Comparison of ENCODE assay signal across 14 cellular contexts in genomic region chr16:66728804-66729203, GRCh38. TPM values are rescaled to one million over a fixed set of nuclear protein-coding genes. Genes with fewer than 3 reads are reported as not detected.
DNase-seq lines count a peak whose midpoint lies in the region; TF ChIP-seq lines count a peak whose summit lies in the region.
"Had no signal": no experiment of that assay in that cellular context is flagged by ENCODE, and none has a peak within 500 bp of the region (broad histone marks: within the 10 kb centered on the region; RNA-seq: fewer than 3 reads in every experiment).

No MANE protein-coding gene starts in this region.

- no peak for TF ChIP-seq EP300 in sigmoid colon (IDR thresholded peaks at IDR 0.05)

- no peak overlapping the region for H3K4me3 ChIP-seq in sigmoid colon
- H3K4me3 ChIP-seq: BLaER1, prostate gland had no signal

- peak; percentile 73 for DNase-seq in NCI-H2171 treated with DMSO at 0.1 percent for 48 hours (lab: John Stamatoyannopoulos, UW)
- DNase-seq in NCI-H2171 (lab: John Stamatoyannopoulos, UW) = no peak
- DNase-seq in NCI-H2029 treated with DMSO at 0.1 percent for 48 hours (lab: John Stamatoyannopoulos, UW) = peak; percentile 31
- DNase-seq in sigmoid colon = peak; percentile 38
- no peak for DNase-seq in Kasumi-1 (lab: John Stamatoyannopoulos, UW)
- no peak for DNase-seq in activated CD4-positive, CD25-positive, alpha-beta regulatory T cell (lab: John Stamatoyannopoulos, UW)
- no peak for DNase-seq in NCI-H82 treated with DMSO at 0.1 percent for 48 hours (lab: John Stamatoyannopoulos, UW; ENCODE audit: unreplicated experiment)
- DNase-seq: activated gamma-delta T cell treated with Interleukin-2 at 50 U/mL for 16 hours; effector memory CD8-positive, alpha-beta T cell; left colon; stimulated activated CD4-positive, alpha-beta T cell treated with anti-CD3 and anti-CD28 coated beads, Interleukin-4, amount 100 ng/mL, for 24 hours had no signal

- H3K36me3 ChIP-seq in sigmoid colon = peaks cover 52 to 91% (median 77%) of the 10 kb centered on the region in 4 donors

- H3K9me3 ChIP-seq in sigmoid colon = no peaks in the 10 kb centered on the region
- H3K9me3 ChIP-seq: BLaER1, prostate gland had no signal

- peak overlapping the region; percentile 31 for H3K27ac ChIP-seq in cingulate gyrus (ENCODE audit: low read depth, low read length)
- H3K27ac ChIP-seq in sigmoid colon = peak overlapping the region in 1 of 4 donors; percentile 36
- H3K27ac ChIP-seq: BLaER1 had no signal

- no peaks in the 10 kb centered on the region for H3K27me3 ChIP-seq in sigmoid colon
- H3K27me3 ChIP-seq: BLaER1 had no signal

- H3K4me1 ChIP-seq in sigmoid colon = peaks cover 0 to 18% (median 10%) of the 10 kb centered on the region in 4 donors
- H3K4me1 ChIP-seq: prostate gland had no signal

- TF ChIP-seq POLR2A in sigmoid colon (IDR thresholded peaks at IDR 0.05) = no peak

- 56 to 68% methylated on average over 4 of the region's 4 CpGs for WGBS in sigmoid colon, 2 donors

- TF ChIP-seq CTCF in sigmoid colon (IDR thresholded peaks at IDR 0.05) = no peak

- intact Hi-C loops in sigmoid colon (cut with DNase I) = loop anchor here (5.0 to 10.0 kb wide), 2 partner anchors 96 to 143 kb away; no protein-coding TSS in a partner anchor

RNA-seq across cellular contexts. Expression of gene DYNC1LI2, which starts 22.6 kb away (rescaled TPM):
- total RNA-seq in sigmoid colon = 100 to 1,000 TPM; 164 to 327 (median 261) TPM
- 10 to 100 TPM; 52.9 to 68.7 (median 60.8) TPM for polyA plus RNA-seq in sigmoid colon

RNA-seq across cellular contexts. Expression of gene CMTM4, which starts 32.3 kb away (rescaled TPM):
- total RNA-seq in sigmoid colon = 10 to 100 TPM in 2 of 4 donors, 1 to 10 TPM in 2; 6.1 to 12.5 (median 9.4) TPM
- polyA plus RNA-seq in sigmoid colon = 10 to 100 TPM; 27.0 to 65.1 (median 40.2) TPM

Comparison
In these comparisons a context has a peak if more than half of its experiments do, and no peak if none do; other contexts are left out.
1. DNase-seq: peak in NCI-H2171 treated with DMSO at 0.1 percent for 48 hours (single experiment), NCI-H2029 treated with DMSO at 0.1 percent for 48 hours (single experiment) and sigmoid colon (single experiment); none in NCI-H2171 (single experiment), Kasumi-1 (0 of 2), activated CD4-positive, CD25-positive, alpha-beta regulatory T cell (0 of 4) and NCI-H82 treated with DMSO at 0.1 percent for 48 hours (single experiment).